In the genomic region with DNA sequence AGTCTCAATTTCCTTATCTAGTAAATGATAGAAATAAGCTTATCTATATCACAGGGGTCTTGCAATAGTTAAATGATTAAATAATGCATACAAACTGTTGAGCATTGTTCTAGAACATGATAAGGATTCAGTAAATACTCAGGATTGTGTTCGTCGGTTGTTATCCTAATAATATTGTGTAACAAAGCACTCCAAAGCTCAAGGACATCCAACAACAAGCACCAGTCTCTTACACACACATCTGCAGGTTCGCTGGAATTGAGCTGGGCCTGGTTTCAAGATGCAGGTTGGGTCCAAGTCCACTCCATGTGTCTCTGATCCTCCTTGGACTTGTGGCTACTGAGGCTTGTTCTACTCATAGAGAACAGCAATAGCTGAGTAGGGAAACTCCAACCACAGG, we compare ENCODE assay signal across 7 cellular contexts.
"Had no signal": no experiment of that assay in that cellular context is flagged by ENCODE, and none has a peak within 500 bp of the region (broad histone marks: within the 10 kb centered on the region; RNA-seq: fewer than 3 reads in every experiment).

No MANE protein-coding gene starts in this region.

- H3K4me3 ChIP-seq: K562 had no signal

- H3K4me1 Mint-ChIP-seq: IgD-negative memory B cell had no signal

- H3K4me2 ChIP-seq: KMS-11 had no signal

- H3K27me3 Mint-ChIP-seq: IgD-negative memory B cell had no signal

- DNase-seq: IMR-90, KBM-7, KG1 had no signal

- H3K36me3 Mint-ChIP-seq: IgD-negative memory B cell had no signal

- H3K4me3 Mint-ChIP-seq: IgD-negative memory B cell had no signal

- ATAC-seq: K562 had no signal

- H3K9ac ChIP-seq: KMS-11 had no signal

- FAIRE-seq: K562 had no signal

- H3K27ac ChIP-seq: HL-60, KMS-11 had no signal
